In the genomic region with DNA sequence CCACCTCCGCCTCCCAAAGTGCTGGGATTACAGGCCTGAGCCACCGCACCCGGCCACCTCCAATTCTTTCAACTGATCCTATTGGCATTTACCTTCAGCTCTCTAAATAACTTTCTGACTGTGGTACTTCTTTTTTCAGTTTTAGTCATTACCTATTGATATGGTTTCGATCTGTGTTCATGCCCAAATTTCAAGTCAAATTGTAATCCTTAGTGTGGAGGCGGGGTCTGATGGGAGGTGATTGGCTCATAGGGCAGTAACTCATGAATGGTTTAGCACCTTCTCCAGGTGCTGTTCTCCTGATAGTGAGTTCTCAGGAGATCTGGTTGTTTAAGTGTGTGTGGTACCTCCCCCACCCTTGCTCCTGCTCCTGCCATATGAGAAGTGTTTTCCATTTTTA, we compare ENCODE assay signal across 18 cellular contexts.
DNase-seq lines count a peak whose midpoint lies in the region; ATAC-seq and TF ChIP-seq lines count a peak whose summit lies in the region.
"Had no signal": no experiment of that assay in that cellular context is flagged by ENCODE, and none has a peak within 500 bp of the region (broad histone marks: within the 10 kb centered on the region; RNA-seq: fewer than 3 reads in every experiment).

No MANE protein-coding gene starts in this region.

- no peaks in the 10 kb centered on the region for H3K9me3 ChIP-seq in aorta (ENCODE audit: control insufficient read depth, low read length)
- H3K9me3 ChIP-seq in adrenal gland (replicated peaks in 1 of 3) = no peaks in the 10 kb centered on the region
- H3K9me3 ChIP-seq: psoas muscle had no signal

- H3K36me3 ChIP-seq in aorta (ENCODE audit: control insufficient read depth in 1 of 2, insufficient read depth in 2 of 2, low read length in 1 of 2) (no peaks in the 10 kb centered on the region), adrenal gland (replicated peaks in 1 of 2) (no peaks in the 10 kb centered on the region)
- H3K36me3 ChIP-seq: neural progenitor cell had no signal

- H3K27me3 ChIP-seq in aorta (ENCODE audit: control insufficient read depth in 1 of 2, insufficient read depth in 2 of 2, low read length in 1 of 2) = no peaks in the 10 kb centered on the region
- no peaks in the 10 kb centered on the region for H3K27me3 ChIP-seq in adrenal gland

- no peaks in the 10 kb centered on the region for H3K9me3 Mint-ChIP-seq in activated CD8-positive, alpha-beta T cell treated with anti-CD3 and anti-CD28 coated beads for 36 hours
- H3K9me3 Mint-ChIP-seq in activated CD8-positive, alpha-beta T cell treated with anti-CD3 and anti-CD28 coated beads, Interleukin-2, amount 10 ng/mL, durations not matched to agents 7 days and 5 days (ENCODE audit: insufficient read depth) = no peaks in the 10 kb centered on the region
- H3K9me3 Mint-ChIP-seq: dendritic cell treated with granulocyte-macrophage colony-stimulating factor and Interleukin-4, amounts not matched to agents 40 ng/mL and 50 ng/mL, for 4 days; neural progenitor cell had no signal

- peak; percentile 42 for DNase-seq in activated CD8-positive, alpha-beta T cell treated with anti-CD3 and anti-CD28 coated beads for 36 hours
- DNase-seq in activated CD8-positive, alpha-beta T cell treated with anti-CD3 and anti-CD28 coated beads, Interleukin-2, amount 10 ng/mL, durations not matched to agents 7 days and 5 days = no peak
- peak; percentile 11 to 13 for DNase-seq in stimulated activated CD4-positive, alpha-beta T cell treated with anti-CD3 and anti-CD28 coated beads, Interleukin-2, amount 100 ng/mL, for 48 hours
- DNase-seq in NCI-H2107 treated with DMSO at 0.1 percent for 48 hours (lab: John Stamatoyannopoulos, UW; ENCODE audit: unreplicated experiment) = no peak
- no peak for DNase-seq in aorta
- no peak for DNase-seq in adrenal gland
- DNase-seq: activated CD8-positive, alpha-beta memory T cell treated with anti-CD3 and anti-CD28 coated beads for 24 hours; DMS153; foreskin melanocyte; H7; psoas muscle had no signal

- no peak overlapping the region for H3K27ac ChIP-seq in aorta (ENCODE audit: low read depth in 1 of 2, low read length in 2 of 2)
- no peak overlapping the region for H3K27ac ChIP-seq in adrenal gland
- H3K27ac ChIP-seq: C4-2B, epithelial cell of prostate, neural progenitor cell, psoas muscle had no signal

- POLR2A ChIA-PET in activated CD8-positive, alpha-beta T cell treated with anti-CD3 and anti-CD28 coated beads for 36 hours (lab: Charles Lee) = no interaction called here
- POLR2A ChIA-PET in activated CD8-positive, alpha-beta T cell treated with anti-CD3 and anti-CD28 coated beads, Interleukin-2, amount 10 ng/mL, durations not matched to agents 7 days and 5 days (lab: Charles Lee) = no interaction called here

- no peak for TF ChIP-seq POLR2A in adrenal gland (IDR thresholded peaks at IDR 0.05)

- no peak overlapping the region for H3K4me3 Mint-ChIP-seq in activated CD8-positive, alpha-beta T cell treated with anti-CD3 and anti-CD28 coated beads for 36 hours
- H3K4me3 Mint-ChIP-seq in activated CD8-positive, alpha-beta T cell treated with anti-CD3 and anti-CD28 coated beads, Interleukin-2, amount 10 ng/mL, durations not matched to agents 7 days and 5 days = no peak overlapping the region
- H3K4me3 Mint-ChIP-seq: dendritic cell treated with granulocyte-macrophage colony-stimulating factor and Interleukin-4, amounts not matched to agents 40 ng/mL and 50 ng/mL, for 4 days; mesothelial cell of epicardium; neural progenitor cell had no signal

- peaks cover 10% of the 10 kb centered on the region for H3K4me1 Mint-ChIP-seq in activated CD8-positive, alpha-beta T cell treated with anti-CD3 and anti-CD28 coated beads for 36 hours (ENCODE audit: low read depth)
- H3K4me1 Mint-ChIP-seq in activated CD8-positive, alpha-beta T cell treated with anti-CD3 and anti-CD28 coated beads, Interleukin-2, amount 10 ng/mL, durations not matched to agents 7 days and 5 days (ENCODE audit: low read depth) = peaks cover 25% of the 10 kb centered on the region

- H3K4me1 ChIP-seq in aorta (ENCODE audit: control insufficient read depth in 1 of 2, insufficient read depth in 2 of 2, low read length in 2 of 2) (peaks cover 0 to 1% of the 10 kb centered on the region in 2 donors), adrenal gland (replicated peaks in 1 of 2) (peaks cover 0 to 5% of the 10 kb centered on the region in 2 donors)
- H3K4me1 ChIP-seq: neural progenitor cell, psoas muscle had no signal

- H3K27me3 Mint-ChIP-seq in activated CD8-positive, alpha-beta T cell treated with anti-CD3 and anti-CD28 coated beads for 36 hours = peaks cover 7% of the 10 kb centered on the region
- H3K27me3 Mint-ChIP-seq in activated CD8-positive, alpha-beta T cell treated with anti-CD3 and anti-CD28 coated beads, Interleukin-2, amount 10 ng/mL, durations not matched to agents 7 days and 5 days (ENCODE audit: low read depth) = peaks cover 29% of the 10 kb centered on the region

- H3K4me3 ChIP-seq in aorta (ENCODE audit: low read length in 2 of 2) (no peak overlapping the region), adrenal gland (no peak overlapping the region)
- H3K4me3 ChIP-seq: neural progenitor cell, psoas muscle had no signal

- WGBS in aorta, 2 donors = 96 to 98% methylated on average over 5 of the region's 5 CpGs
- 95 to 97% (median 97%) methylated on average over 5 of the region's 5 CpGs for WGBS in adrenal gland, 4 donors

- H3K27ac Mint-ChIP-seq in activated CD8-positive, alpha-beta T cell treated with anti-CD3 and anti-CD28 coated beads for 36 hours = no peak overlapping the region
- no peak overlapping the region for H3K27ac Mint-ChIP-seq in activated CD8-positive, alpha-beta T cell treated with anti-CD3 and anti-CD28 coated beads, Interleukin-2, amount 10 ng/mL, durations not matched to agents 7 days and 5 days
- H3K27ac Mint-ChIP-seq: dendritic cell treated with granulocyte-macrophage colony-stimulating factor and Interleukin-4, amounts not matched to agents 40 ng/mL and 50 ng/mL, for 4 days; mesothelial cell of epicardium; neural progenitor cell had no signal

- ATAC-seq in activated CD8-positive, alpha-beta T cell treated with anti-CD3 and anti-CD28 coated beads for 36 hours = peak; percentile 34
- ATAC-seq in activated CD8-positive, alpha-beta T cell treated with anti-CD3 and anti-CD28 coated beads, Interleukin-2, amount 10 ng/mL, durations not matched to agents 7 days and 5 days = no peak
- ATAC-seq in GM18867 (IDR thresholded peaks at IDR 0.05; ENCODE audit: unreplicated experiment) (peak; percentile 43), HG03439 (IDR thresholded peaks at IDR 0.05; ENCODE audit: unreplicated experiment) (peak; percentile 42), aorta (ENCODE audit: low FRiP score) (no peak)
- ATAC-seq: psoas muscle had no signal

- no peak for TF ChIP-seq CTCF in activated CD8-positive, alpha-beta T cell treated with anti-CD3 and anti-CD28 coated beads for 36 hours (IDR thresholded peaks at IDR 0.05)
- TF ChIP-seq CTCF in adrenal gland (IDR thresholded peaks at IDR 0.05) = no peak

- CTCF ChIA-PET in activated CD8-positive, alpha-beta T cell treated with anti-CD3 and anti-CD28 coated beads for 36 hours (lab: Charles Lee) = interaction anchor here (1.2 to 9.0 kb wide), 3 partner anchors 10 to 144 kb away, joined by 3 to 143 read pairs (median 3); no protein-coding TSS in a partner anchor
- CTCF ChIA-PET in activated CD8-positive, alpha-beta T cell treated with anti-CD3 and anti-CD28 coated beads, Interleukin-2, amount 10 ng/mL, durations not matched to agents 7 days and 5 days (lab: Charles Lee) = interaction anchor here (8.0 kb wide), 1 partner anchor 10 kb away, joined by 73 read pairs; no protein-coding TSS in a partner anchor

- intact Hi-C loops in activated CD8-positive, alpha-beta T cell treated with anti-CD3 and anti-CD28 coated beads for 36 hours (cut with micrococcal nuclease) = no loop called here
- intact Hi-C loops in aorta (cut with DNase I) (no loop called here), adrenal gland (cut with DNase I) (no loop called here)

- no peaks in the 10 kb centered on the region for H3K36me3 Mint-ChIP-seq in activated CD8-positive, alpha-beta T cell treated with anti-CD3 and anti-CD28 coated beads for 36 hours (ENCODE audit: low read depth)
- no peaks in the 10 kb centered on the region for H3K36me3 Mint-ChIP-seq in activated CD8-positive, alpha-beta T cell treated with anti-CD3 and anti-CD28 coated beads, Interleukin-2, amount 10 ng/mL, durations not matched to agents 7 days and 5 days (ENCODE audit: low read depth)
- H3K36me3 Mint-ChIP-seq: mesothelial cell of epicardium, neural progenitor cell had no signal

Comparison
In these comparisons a context has a peak if more than half of its experiments do, and no peak if none do; other contexts are left out.
1. ATAC-seq: peak in activated CD8-positive, alpha-beta T cell treated with anti-CD3 and anti-CD28 coated beads for 36 hours (single experiment), GM18867 (single experiment) and HG03439 (single experiment); none in activated CD8-positive, alpha-beta T cell treated with anti-CD3 and anti-CD28 coated beads, Interleukin-2, amount 10 ng/mL, durations not matched to agents 7 days and 5 days (single experiment) and aorta (single experiment).
2. DNase-seq: peak in activated CD8-positive, alpha-beta T cell treated with anti-CD3 and anti-CD28 coated beads for 36 hours (single experiment) and stimulated activated CD4-positive, alpha-beta T cell treated with anti-CD3 and anti-CD28 coated beads, Interleukin-2, amount 100 ng/mL, for 48 hours (2 of 2); none in activated CD8-positive, alpha-beta T cell treated with anti-CD3 and anti-CD28 coated beads, Interleukin-2, amount 10 ng/mL, durations not matched to agents 7 days and 5 days (single experiment), NCI-H2107 treated with DMSO at 0.1 percent for 48 hours (single experiment), aorta (0 of 2) and adrenal gland (0 of 7).